Comparison of ENCODE assay signal across 10 cellular contexts in genomic region chr1:20932437-20932977, GRCh38.
DNase-seq lines count a peak whose midpoint lies in the region; ATAC-seq, FAIRE-seq and TF ChIP-seq lines count a peak whose summit lies in the region.
"Had no signal": no experiment of that assay in that cellular context is flagged by ENCODE, and none has a peak within 500 bp of the region (broad histone marks: within the 10 kb centered on the region; RNA-seq: fewer than 3 reads in every experiment).

No MANE protein-coding gene starts in this region.

- FAIRE-seq in GM18507 (lab: Jason Lieb, UNC): peak; percentile 75

- no peaks in the 10 kb centered on the region for H3K27me3 Mint-ChIP-seq in activated CD8-positive, alpha-beta T cell treated with anti-CD3 and anti-CD28 coated beads for 36 hours
- H3K27me3 Mint-ChIP-seq: dendritic cell treated with granulocyte-macrophage colony-stimulating factor and Interleukin-4, amounts not matched to agents 40 ng/mL and 50 ng/mL, for 4 days had no signal

- peaks cover 12% of the 10 kb centered on the region for H3K36me3 Mint-ChIP-seq in activated CD8-positive, alpha-beta T cell treated with anti-CD3 and anti-CD28 coated beads for 36 hours (ENCODE audit: low read depth)

- CTCF ChIA-PET in activated CD8-positive, alpha-beta T cell treated with anti-CD3 and anti-CD28 coated beads for 36 hours (lab: Charles Lee): interaction anchor here (0.9 to 1.4 kb wide), 3 partner anchors 88 to 263 kb away, joined by 3 to 4 read pairs (median 3); no protein-coding TSS in a partner anchor

- peak; percentile 56 for ATAC-seq in HG03097 (IDR thresholded peaks at IDR 0.05; ENCODE audit: low FRiP score, unreplicated experiment)
- ATAC-seq in activated CD8-positive, alpha-beta T cell treated with anti-CD3 and anti-CD28 coated beads for 36 hours: peak; percentile 71

- H3K4me3 Mint-ChIP-seq in activated CD8-positive, alpha-beta T cell treated with anti-CD3 and anti-CD28 coated beads for 36 hours: peak overlapping the region; percentile 14
- H3K4me3 Mint-ChIP-seq: dendritic cell treated with granulocyte-macrophage colony-stimulating factor and Interleukin-4, amounts not matched to agents 40 ng/mL and 50 ng/mL, for 4 days had no signal

- H3K4me1 Mint-ChIP-seq in activated CD8-positive, alpha-beta T cell treated with anti-CD3 and anti-CD28 coated beads for 36 hours (ENCODE audit: low read depth): peaks cover 20% of the 10 kb centered on the region

- H3K9me3 Mint-ChIP-seq in activated CD8-positive, alpha-beta T cell treated with anti-CD3 and anti-CD28 coated beads for 36 hours: no peaks in the 10 kb centered on the region
- H3K9me3 Mint-ChIP-seq: dendritic cell treated with granulocyte-macrophage colony-stimulating factor and Interleukin-4, amounts not matched to agents 40 ng/mL and 50 ng/mL, for 4 days had no signal

- POLR2A ChIA-PET in activated CD8-positive, alpha-beta T cell treated with anti-CD3 and anti-CD28 coated beads for 36 hours (lab: Charles Lee): interaction anchor here (1.0 kb wide), 1 partner anchor 8 kb away, joined by 3 read pairs; no protein-coding TSS in a partner anchor

- DNase-seq in GM18507 (ENCODE audit: extremely low spot score, insufficient read length, low read depth) (peak; percentile 2), RKO (ENCODE audit: low spot score) (no peak), HT-29 (ENCODE audit: low spot score) (no peak), T-helper 9 cell (no peak)
- DNase-seq in activated CD8-positive, alpha-beta T cell treated with anti-CD3 and anti-CD28 coated beads for 36 hours: peak; percentile 34
- DNase-seq in stimulated activated CD4-positive, alpha-beta T cell treated with anti-CD3 and anti-CD28 coated beads, Interleukin-2, amount 100 ng/mL, for 24 hours: peak; percentile 8 to 24
- DNase-seq: NCI-H187 treated with DMSO at 0.1 percent for 48 hours, transverse colon had no signal

- peak overlapping the region; percentile 85 for H3K27ac Mint-ChIP-seq in activated CD8-positive, alpha-beta T cell treated with anti-CD3 and anti-CD28 coated beads for 36 hours
- H3K27ac Mint-ChIP-seq: dendritic cell treated with granulocyte-macrophage colony-stimulating factor and Interleukin-4, amounts not matched to agents 40 ng/mL and 50 ng/mL, for 4 days had no signal

- intact Hi-C loops in activated CD8-positive, alpha-beta T cell treated with anti-CD3 and anti-CD28 coated beads for 36 hours (cut with micrococcal nuclease): no loop called here

- TF ChIP-seq CTCF in activated CD8-positive, alpha-beta T cell treated with anti-CD3 and anti-CD28 coated beads for 36 hours (IDR thresholded peaks at IDR 0.05): no peak

Comparison
In these comparisons a context has a peak if more than half of its experiments do, and no peak if none do; other contexts are left out.
1. DNase-seq: peak in GM18507 (single experiment), activated CD8-positive, alpha-beta T cell treated with anti-CD3 and anti-CD28 coated beads for 36 hours (single experiment) and stimulated activated CD4-positive, alpha-beta T cell treated with anti-CD3 and anti-CD28 coated beads, Interleukin-2, amount 100 ng/mL, for 24 hours (2 of 2); none in RKO (single experiment), HT-29 (single experiment) and T-helper 9 cell (single experiment).